ENCODE assay signal across 8 cellular contexts in genomic region chr9:136551401-136552116, GRCh38. TPM values are rescaled to one million over a fixed set of nuclear protein-coding genes. Genes with fewer than 3 reads are reported as not detected.
DNase-seq lines count a peak whose midpoint lies in the region; ATAC-seq and TF ChIP-seq lines count a peak whose summit lies in the region.

No MANE protein-coding gene starts in this region.

- peaks cover 23% of the 10 kb centered on the region for H3K4me1 ChIP-seq in foreskin keratinocyte
- peaks cover 20% of the 10 kb centered on the region for H3K4me1 ChIP-seq in Caco-2

- H3K4me3 Mint-ChIP-seq in Caco-2 (ENCODE audit: unreplicated experiment) = no peak overlapping the region

- in situ Hi-C loops in GM13976 (cut with MboI; ENCODE audit: low sequenced_read_pairs, unreplicated experiment) = no loop called here

- H3K27me3 ChIP-seq in foreskin keratinocyte = no peaks in the 10 kb centered on the region
- no peaks in the 10 kb centered on the region for H3K27me3 ChIP-seq in Caco-2 (replicated peaks; ENCODE audit: control insufficient read depth, insufficient read depth, low read length)

- peaks cover 5% of the 10 kb centered on the region for H3K36me3 Mint-ChIP-seq in Caco-2 (ENCODE audit: insufficient read depth, unreplicated experiment)

- CTCF ChIA-PET in Caco-2 (lab: Charles Lee) = no interaction called here

- intact Hi-C loops in Caco-2 (cut with micrococcal nuclease; ENCODE audit: unreplicated experiment) = no loop called here

- no peaks in the 10 kb centered on the region for H3K9me3 Mint-ChIP-seq in Caco-2 (ENCODE audit: unreplicated experiment)

- H3K27ac Mint-ChIP-seq in Caco-2 (ENCODE audit: unreplicated experiment) = no peak overlapping the region

- DNase-seq in GM13976 (ENCODE audit: low spot score) (peak; percentile 83), foreskin keratinocyte (peak; percentile 57 to 80), skeletal muscle cell (ENCODE audit: low read depth) (no peak), NCI-H1105 (lab: John Stamatoyannopoulos, UW) (no peak), Caco-2 (no peak), cerebellum (ENCODE audit: low spot score) (no peak)

- H3K4me1 Mint-ChIP-seq in Caco-2 (ENCODE audit: low read depth, unreplicated experiment) = peaks cover 7% of the 10 kb centered on the region

- peak overlapping the region; percentile 100 for H3K27ac ChIP-seq in foreskin keratinocyte

- H3K27me3 Mint-ChIP-seq in Caco-2 (ENCODE audit: insufficient read depth, unreplicated experiment) = no peaks in the 10 kb centered on the region

- TF ChIP-seq CTCF in GM13976 (IDR thresholded peaks at IDR 0.05; ENCODE audit: borderline replicate concordance, control extremely low read depth, extremely low read depth, insufficient read depth, missing control alignments) (no peak), foreskin keratinocyte (conservative IDR thresholded peaks at IDR 0.05) (no peak), Caco-2 (IDR thresholded peaks at IDR 0.05; ENCODE audit: insufficient read depth in 1 of 2, low read depth in 1 of 2, low read length in 1 of 2, severe bottlenecking in 1 of 2, unreplicated experiment in 1 of 2) (no peak)

- H3K4me3 ChIP-seq in skeletal muscle cell (ENCODE audit: low read depth, low read length) (peak overlapping the region; percentile 15), Caco-2 (ENCODE audit: low read depth, low read length) (no peak overlapping the region)

- no peaks in the 10 kb centered on the region for H3K36me3 ChIP-seq in Caco-2 (ENCODE audit: control insufficient read depth, insufficient read depth, low read length)

- H3K9me3 ChIP-seq in Caco-2 = no peaks in the 10 kb centered on the region

- POLR2A ChIA-PET in Caco-2 (lab: Charles Lee) = no interaction called here

- BruUV-seq in Caco-2 (replicated peaks; lab: Mats Ljungman, UMichigan) = no TSS peak

- ATAC-seq in SK-N-SH treated with all-trans-retinoic acid at 6 μM for 48 hours (peak; percentile 69), foreskin keratinocyte (peak; percentile 62), HG02678 (IDR thresholded peaks at IDR 0.05; ENCODE audit: unreplicated experiment) (no peak)

TF ChIP-seq in SK-N-SH treated with all-trans-retinoic acid at 6 μM for 48 hours, 23 proteins besides CTCF, POLR2A, EP300 and RAD21:
- no peak for TF ChIP-seq SNAI2 (CRISPR knock-in tag; IDR thresholded peaks at IDR 0.05)
- TF ChIP-seq GLIS3 (CRISPR knock-in tag; IDR thresholded peaks at IDR 0.05) = no peak
- no peak for TF ChIP-seq POU6F1 (CRISPR knock-in tag; IDR thresholded peaks at IDR 0.05; ENCODE audit: borderline replicate concordance, low read depth)
- TF ChIP-seq BACH2 (CRISPR knock-in tag; IDR thresholded peaks at IDR 0.05; ENCODE audit: borderline replicate concordance) = no peak
- no peak for TF ChIP-seq CSDC2 (CRISPR knock-in tag; IDR thresholded peaks at IDR 0.05)
- TF ChIP-seq ZC3H10 (CRISPR knock-in tag; IDR thresholded peaks at IDR 0.05) = no peak
- TF ChIP-seq ZNF8 (CRISPR knock-in tag; IDR thresholded peaks at IDR 0.05) = no peak
- no peak for TF ChIP-seq RARB (CRISPR knock-in tag; IDR thresholded peaks at IDR 0.05)
- TF ChIP-seq, protein P1, sequence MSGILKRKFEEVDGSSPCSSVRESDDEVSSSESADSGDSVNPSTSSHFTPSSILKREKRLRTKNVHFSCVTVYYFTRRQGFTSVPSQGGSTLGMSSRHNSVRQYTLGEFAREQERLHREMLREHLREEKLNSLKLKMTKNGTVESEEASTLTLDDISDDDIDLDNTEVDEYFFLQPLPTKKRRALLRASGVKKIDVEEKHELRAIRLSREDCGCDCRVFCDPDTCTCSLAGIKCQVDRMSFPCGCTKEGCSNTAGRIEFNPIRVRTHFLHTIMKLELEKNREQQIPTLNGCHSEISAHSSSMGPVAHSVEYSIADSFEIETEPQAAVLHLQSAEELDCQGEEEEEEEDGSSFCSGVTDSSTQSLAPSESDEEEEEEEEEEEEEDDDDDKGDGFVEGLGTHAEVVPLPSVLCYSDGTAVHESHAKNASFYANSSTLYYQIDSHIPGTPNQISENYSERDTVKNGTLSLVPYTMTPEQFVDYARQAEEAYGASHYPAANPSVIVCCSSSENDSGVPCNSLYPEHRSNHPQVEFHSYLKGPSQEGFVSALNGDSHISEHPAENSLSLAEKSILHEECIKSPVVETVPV (CRISPR knock-in tag; IDR thresholded peaks at IDR 0.05) = no peak
- TF ChIP-seq ARNTL (CRISPR knock-in tag; IDR thresholded peaks at IDR 0.05; ENCODE audit: borderline replicate concordance, low read depth) = no peak
- TF ChIP-seq ZNF565 (CRISPR knock-in tag; conservative IDR thresholded peaks at IDR 0.05; ENCODE audit: low read depth) = no peak

RNA-seq across cellular contexts. Expression of gene NOTCH1, which starts 5.7 kb away (rescaled TPM):
- total RNA-seq in foreskin keratinocyte = 41.9 and 49.8 TPM in 2 replicates
- 8.3 and 11.7 TPM in 2 replicates for polyA plus RNA-seq in foreskin keratinocyte
- total RNA-seq in Caco-2 (2022) = 5.5 and 6.3 TPM in 2 replicates
- total RNA-seq in cerebellum = 35.2 TPM

Comparison
In these comparisons a context has a peak if more than half of its experiments do, and no peak if none do; other contexts are left out.
1. DNase-seq: peak in GM13976 (single experiment) and foreskin keratinocyte (2 of 2); none in skeletal muscle cell (single experiment), NCI-H1105 (single experiment), Caco-2 (0 of 2) and cerebellum (single experiment).